ENCODE assay signal across 8 cellular contexts in genomic region chr16:56931253-56931768, GRCh38. TPM values are rescaled to one million over a fixed set of nuclear protein-coding genes. Genes with fewer than 3 reads are reported as not detected.
DNase-seq lines count a peak whose midpoint lies in the region; ATAC-seq, FAIRE-seq and TF ChIP-seq lines count a peak whose summit lies in the region.

No MANE protein-coding gene starts in this region.

- no peaks in the 10 kb centered on the region for H3K27me3 ChIP-seq in H7 (ENCODE audit: control insufficient read depth, insufficient read depth, low read length)
- H3K27me3 ChIP-seq in K562 (ENCODE audit: control insufficient read depth in 2 of 2, insufficient read depth in 2 of 2, low read length in 2 of 2), result no peaks in the 10 kb centered on the region
- H3K27me3 ChIP-seq in HepG2 (ENCODE audit: control insufficient read depth in 1 of 2, insufficient read depth in 2 of 2, low read length in 2 of 2), result no peaks in the 10 kb centered on the region; a peak in 1 of 5 replicates
- no peaks in the 10 kb centered on the region for H3K27me3 ChIP-seq in tibial artery

- FAIRE-seq in K562 (lab: Jason Lieb, UNC), result peak; percentile 40
- no peak for FAIRE-seq in HepG2 (lab: Jason Lieb, UNC)

- peak; percentile 70 for DNase-seq in DMS53 (lab: John Stamatoyannopoulos, UW)
- no peak for DNase-seq in DMS53 treated with DMSO at 0.1 percent for 48 hours (lab: John Stamatoyannopoulos, UW; ENCODE audit: unreplicated experiment)
- DNase-seq in H7, result peak; percentile 57
- DNase-seq in LNCaP clone FGC (ENCODE audit: low read depth), result no peak
- DNase-seq in K562 (ENCODE audit: extremely low read depth in 1 of 4, low spot score in 3 of 4), result peak in 1 of 4 experiments; percentile 23
- DNase-seq in HepG2 (ENCODE audit: low spot score), result no peak
- DNase-seq in tibial artery, result peak in 1 of 2 donors; percentile 31
- DNase-seq in NCI-H1694 treated with DMSO at 0.1 percent for 48 hours (lab: John Stamatoyannopoulos, UW), result no peak

- H3K4me3 ChIP-seq in H7 (ENCODE audit: insufficient read depth, low read depth, low read length) (peak overlapping the region; percentile 45), LNCaP clone FGC (ENCODE audit: low read depth, low read length) (peak overlapping the region; percentile 96), K562 (peak overlapping the region; percentile 95), HepG2 (replicated peaks in 1 of 3; ENCODE audit: insufficient read depth in 1 of 3, low read depth in 2 of 3, low read length in 3 of 3) (peak overlapping the region; percentile 56 to 94 (median 58); a peak in 5 of 6 replicates), tibial artery (peak overlapping the region; percentile 64 to 97)

- 40% methylated on average over 18 of the region's 18 CpGs for WGBS in K562 (ENCODE audit: insufficient coverage, low coverage, missing lambda C conversion rate)
- WGBS in HepG2 (ENCODE audit: low lambda C conversion rate), result 57% methylated on average over 18 of the region's 18 CpGs

- H2AFZ ChIP-seq in K562 (ENCODE audit: low read depth, low read length), result peak overlapping the region; percentile 88
- no peak overlapping the region for H2AFZ ChIP-seq in HepG2 (ENCODE audit: low read length)

- no peak for TF ChIP-seq POLR2A in K562 (conservative IDR thresholded peaks at IDR 0.05)
- no peak for TF ChIP-seq POLR2A in HepG2 (IDR thresholded peaks at IDR 0.05; ENCODE audit: insufficient read depth in 1 of 2, low read depth in 2 of 2, low read length in 2 of 2)

- no peaks in the 10 kb centered on the region for H3K9me1 ChIP-seq in K562 (ENCODE audit: control insufficient read depth, insufficient read depth, low read length)

- POLR2A ChIA-PET in K562 (lab: Yijun Ruan, JAX), result interaction anchor here (0.6 to 6.1 kb wide), 26 partner anchors 12 to 698 kb away, joined by 3 to 102 read pairs (median 4); no protein-coding TSS in a partner anchor
- POLR2A ChIA-PET in HepG2 (lab: Yijun Ruan, JAX), result interaction anchor here (0.5 to 8.3 kb wide), 44 partner anchors 10 to 324 kb away, joined by 3 to 232 read pairs (median 4); partner anchors contain the start of genes MT2A and NLRC5

- ATAC-seq in K562 (no peak), HepG2 (no peak)

- H3K27ac ChIP-seq in K562 (ENCODE audit: extremely low read depth, low read depth, low read length), result peak overlapping the region; percentile 91
- peak overlapping the region; percentile 80 for H3K27ac ChIP-seq in HepG2 (ENCODE audit: extremely low read length, insufficient read depth, low read length)
- peak overlapping the region; percentile 94 to 99 for H3K27ac ChIP-seq in tibial artery

- H3K4me1 ChIP-seq in K562 (replicated peaks in 1 of 2; ENCODE audit: control insufficient read depth in 2 of 2, insufficient read depth in 2 of 2, low read length in 2 of 2) (peaks cover 17 to 22% of the 10 kb centered on the region in 2 experiments; a peak in 4 of 5 replicates), HepG2 (ENCODE audit: insufficient read depth, low read length) (peaks cover 38% of the 10 kb centered on the region), tibial artery (peaks cover 0 to 42% (median 23%) of the 10 kb centered on the region in 4 donors)

- H3K36me3 ChIP-seq in H7 (replicated peaks; ENCODE audit: control insufficient read depth, insufficient read depth, low read length) (peaks cover 3% of the 10 kb centered on the region; the same call in 1 of the 2 replicates), K562 (ENCODE audit: control insufficient read depth, insufficient read depth, low read length) (peaks cover 26% of the 10 kb centered on the region; the same call in 2 of the 3 replicates), HepG2 (replicated peaks in 1 of 2; ENCODE audit: control insufficient read depth in 1 of 2, insufficient read depth in 2 of 2, low read length in 2 of 2) (peaks cover 1 to 24% of the 10 kb centered on the region in 2 experiments; a peak in 3 of 5 replicates), tibial artery (peaks cover 8 to 14% (median 14%) of the 10 kb centered on the region in 3 donors)

- intact Hi-C loops in K562 (cut with micrococcal nuclease) (loop anchor here (5.0 kb wide), 1 partner anchor 59 kb away; no protein-coding TSS in a partner anchor), HepG2 (cut with micrococcal nuclease; ENCODE audit: unreplicated experiment) (loop anchor here (5.0 kb wide), 2 partner anchors 59 to 119 kb away; no protein-coding TSS in a partner anchor), tibial artery (cut with DNase I; ENCODE audit: low total_unique reads) (loop anchor here (5.0 kb wide), 1 partner anchor 56 kb away; the partner anchor contains the start of gene NLRC5)

- peaks cover 43% of the 10 kb centered on the region for H3K79me2 ChIP-seq in K562 (ENCODE audit: control insufficient read depth, insufficient read depth, low read length)
- H3K79me2 ChIP-seq in HepG2 (ENCODE audit: insufficient read depth, low read length), result peaks cover 42% of the 10 kb centered on the region

- no peak for TF ChIP-seq RAD21 in K562 (CRISPR knock-in tag; conservative IDR thresholded peaks at IDR 0.05 in 1 of 2, IDR thresholded peaks at IDR 0.05 in 1 of 2)
- TF ChIP-seq RAD21 in HepG2 (CRISPR knock-in tag; IDR thresholded peaks at IDR 0.05), result 0 out of 2 replicates have a peak, but pooled peaks have one; percentile 9

- TF ChIP-seq EP300 in K562 (IDR thresholded peaks at IDR 0.05; ENCODE audit: low read length) (no peak), HepG2 (IDR thresholded peaks at IDR 0.05; ENCODE audit: low read depth in 2 of 2, low read length in 2 of 2) (no peak), HepG2 (CRISPR knock-in tag; IDR thresholded peaks at IDR 0.05; ENCODE audit: borderline replicate concordance) (no peak; the same call in 1 of the 2 replicates)

- H3K4me2 ChIP-seq in K562 (ENCODE audit: insufficient read depth, low read length) (peak overlapping the region; percentile 98), HepG2 (ENCODE audit: low read depth, low read length) (peak overlapping the region; percentile 94)

- peaks cover 18% of the 10 kb centered on the region; the same call in 1 of the 2 replicates for H4K20me1 ChIP-seq in K562 (replicated peaks; ENCODE audit: control insufficient read depth, insufficient read depth, low read length)
- H4K20me1 ChIP-seq in HepG2 (ENCODE audit: insufficient read depth, low read length), result peaks cover 39% of the 10 kb centered on the region

- H3K9ac ChIP-seq in K562 (ENCODE audit: insufficient read depth in 1 of 2, low read depth in 2 of 2, low read length in 2 of 2), result peak overlapping the region; percentile 91 to 97
- peak overlapping the region; percentile 92 for H3K9ac ChIP-seq in HepG2 (ENCODE audit: insufficient read depth, low read depth, low read length)

- in situ Hi-C loops in K562 (cut with MboI), result no loop called here
- in situ Hi-C loops in HepG2 (cut with HindIII; ENCODE audit: extremely low pct_ligation_motif_present, low pct_unique_long_range_greater_than_20kb), result no loop called here

- TSS peak; percentile 97 for BruUV-seq in K562 (replicated peaks; lab: Mats Ljungman, UMichigan)
- TSS peak; percentile 98 for BruUV-seq in HepG2 (replicated peaks; lab: Mats Ljungman, UMichigan)

- TF ChIP-seq CTCF in LNCaP clone FGC (IDR thresholded peaks at IDR 0.05; ENCODE audit: control insufficient read depth, extremely low read depth, insufficient read depth) (no peak), K562 (IDR thresholded peaks at IDR 0.05 in 2 of 3, conservative IDR thresholded peaks at IDR 0.05 in 1 of 3; ENCODE audit: insufficient read depth in 2 of 3, low read depth in 1 of 3, low read length in 3 of 3) (no peak), HepG2 (CRISPR knock-in tag; IDR thresholded peaks at IDR 0.05) (no peak), tibial artery (IDR thresholded peaks at IDR 0.05) (no peak)

- H3K9me3 ChIP-seq in K562 (replicated peaks; ENCODE audit: control insufficient read depth, insufficient read depth, low read depth, low read length), result no peaks in the 10 kb centered on the region
- H3K9me3 ChIP-seq in HepG2 (ENCODE audit: low read length), result no peaks in the 10 kb centered on the region
- no peaks in the 10 kb centered on the region for H3K9me3 ChIP-seq in tibial artery

- CTCF ChIA-PET in K562 (lab: Yijun Ruan, JAX; ENCODE audit: low intra/inter-chr PET ratio), result no interaction called here
- CTCF ChIA-PET in HepG2 (lab: Yijun Ruan, JAX; ENCODE audit: low intra/inter-chr PET ratio, low total read pairs), result no interaction called here

RNA-seq across cellular contexts. Expression of gene HERPUD1, which starts 0.6 kb away (rescaled TPM):
- total RNA-seq in H7 (2014; rRNA removed; shearing (Covaris generic)), result 27.1 and 30.1 TPM in 2 replicates
- total RNA-seq in K562 (2011; cell fraction: chromatin; rRNA removed; ENCODE audit: low replicate concordance), result 163 and 256 TPM in 2 replicates
- 127 and 147 TPM in 2 replicates for total RNA-seq in K562 (2011; cell fraction: nucleolus; rRNA removed)
- 170 and 203 TPM in 2 replicates for total RNA-seq in K562 (2011; cell fraction: nucleoplasm; rRNA removed)
- total RNA-seq in K562 (2014; rRNA removed) (25.8 and 26.8 TPM in 2 replicates), K562 (2014; rRNA removed; fragmentation: Illumina TruSeq; extraction: Trizol) (49.3 and 65.4 TPM in 2 replicates), K562 (2015; rRNA removed; fragmentation: Illumina TruSeq; extraction: Trizol) (18.1 and 19.2 TPM in 2 replicates), K562 (2021) (54.4 and 60.7 TPM in 2 replicates), HepG2 (2016; rRNA removed; fragmentation: Illumina TruSeq; extraction: Trizol) (65.3 and 96.2 TPM in 2 replicates)
- polyA plus RNA-seq in K562 (2011; rRNA removed) (50.0 and 90.9 TPM in 2 replicates), K562 (2014; fragmentation: Illumina TruSeq; extraction: Trizol) (57.8 and 60.7 TPM in 2 replicates), K562 (2014; fragmentation: Nextera tagmentation; extraction: Ambion mirVana) (10 to 100 TPM; 14.2 to 17.8 TPM), K562 (2014; rRNA removed) (32.0 and 37.4 TPM in 2 replicates), HepG2 (2011; rRNA removed) (311 and 323 TPM in 2 replicates)
- polyA plus RNA-seq in K562 (2011; cell fraction: cytosol; rRNA removed), result 36.4 and 59.0 TPM in 2 replicates
- polyA plus RNA-seq in K562 (2011; cell fraction: nucleus; rRNA removed), result 92.5 and 115 TPM in 2 replicates
- 28.0 and 112 TPM in 2 replicates for polyA plus RNA-seq in K562 (2012)
- polyA minus RNA-seq in K562 (2011; rRNA and poly(A)+ RNA removed), result 49.2 and 70.6 TPM in 2 replicates
- polyA minus RNA-seq in K562 (2011; cell fraction: cytosol; rRNA and poly(A)+ RNA removed), result 36.1 and 42.5 TPM in 2 replicates
- 36.1 and 75.2 TPM in 2 replicates for polyA minus RNA-seq in K562 (2011; cell fraction: nucleus; rRNA and poly(A)+ RNA removed)
- total RNA-seq in HepG2 (2016; cell fraction: cytosol; rRNA removed; fragmentation: Illumina TruSeq; extraction: Trizol; ENCODE audit: low read depth), result 30.1 and 30.9 TPM in 2 replicates
- 63.9 and 93.3 TPM in 2 replicates for total RNA-seq in HepG2 (2016; cell fraction: insoluble cytoplasmic fraction; rRNA removed; fragmentation: Illumina TruSeq; extraction: Trizol)
- 64.8 and 86.4 TPM in 2 replicates for total RNA-seq in HepG2 (2016; cell fraction: membrane; rRNA removed; fragmentation: Illumina TruSeq; extraction: Trizol)
- total RNA-seq in HepG2 (2016; cell fraction: nucleus; rRNA removed; fragmentation: Illumina TruSeq; extraction: Trizol), result 133 and 155 TPM in 2 replicates
- polyA plus RNA-seq in HepG2 (2011; cell fraction: cytosol; rRNA removed), result 179 and 230 TPM in 2 replicates
- 192 and 208 TPM in 2 replicates for polyA plus RNA-seq in HepG2 (2011; cell fraction: nucleus; rRNA removed)
- 165 and 190 TPM in 2 replicates for polyA plus RNA-seq in HepG2 (2012)
- 33.0 and 44.6 TPM in 2 replicates for polyA plus RNA-seq in HepG2 (2016; cell fraction: cytosol; fragmentation: Illumina TruSeq; extraction: Trizol; ENCODE audit: low read depth)
- polyA plus RNA-seq in HepG2 (2016; cell fraction: insoluble cytoplasmic fraction; fragmentation: Illumina TruSeq; extraction: Trizol; ENCODE audit: low read depth), result 80.1 and 93.2 TPM in 2 replicates
- 58.1 and 78.2 TPM in 2 replicates for polyA plus RNA-seq in HepG2 (2016; cell fraction: membrane; fragmentation: Illumina TruSeq; extraction: Trizol; ENCODE audit: low read depth)
- polyA plus RNA-seq in HepG2 (2016; cell fraction: nucleus; fragmentation: Illumina TruSeq; extraction: Trizol; ENCODE audit: insufficient read depth, low read depth), result 216 and 231 TPM in 2 replicates
- 206 and 472 TPM in 2 replicates for polyA minus RNA-seq in HepG2 (2011; rRNA and poly(A)+ RNA removed; ENCODE audit: low replicate concordance)
- 126 and 139 TPM in 2 replicates for polyA minus RNA-seq in HepG2 (2011; cell fraction: cytosol; rRNA and poly(A)+ RNA removed)
- polyA minus RNA-seq in HepG2 (2011; cell fraction: nucleus; rRNA and poly(A)+ RNA removed), result 287 and 365 TPM in 2 replicates

RNA-seq across cellular contexts. Expression of gene CETP, which starts 30.4 kb away (rescaled TPM):
- not detected in 2 replicates for total RNA-seq in H7 (2014; rRNA removed; shearing (Covaris generic))
- 0.37 TPM in 1 of 2 replicates, not detected in the other for total RNA-seq in K562 (2011; cell fraction: chromatin; rRNA removed; ENCODE audit: low replicate concordance)
- total RNA-seq in K562 (2011; cell fraction: nucleolus; rRNA removed), result 0.17 TPM in 1 of 2 replicates, not detected in the other
- total RNA-seq in K562 (2011; cell fraction: nucleoplasm; rRNA removed), result not detected in 2 replicates
- total RNA-seq in K562 (2014; rRNA removed), result not detected in 2 replicates
- total RNA-seq in K562 (2014; rRNA removed; fragmentation: Illumina TruSeq; extraction: Trizol), result not detected in 2 replicates
- total RNA-seq in K562 (2015; rRNA removed; fragmentation: Illumina TruSeq; extraction: Trizol), result not detected in 2 replicates
- total RNA-seq in K562 (2021), result not detected in 2 replicates
- 0.05 TPM in 1 of 2 replicates, not detected in the other for polyA plus RNA-seq in K562 (2011; rRNA removed)
- 0.06 TPM in 1 of 2 replicates, not detected in the other for polyA plus RNA-seq in K562 (2011; cell fraction: cytosol; rRNA removed)
- polyA plus RNA-seq in K562 (2011; cell fraction: nucleus; rRNA removed), result 0.06 and 0.30 TPM in 2 replicates
- polyA plus RNA-seq in K562 (2012), result 0.06 TPM in 1 of 2 replicates, not detected in the other
- polyA plus RNA-seq in K562 (2014; fragmentation: Illumina TruSeq; extraction: Trizol), result not detected in 2 replicates
- polyA plus RNA-seq in K562 (2014; fragmentation: Nextera tagmentation; extraction: Ambion mirVana), result under 1 TPM in 1 of 2 experiments, not detected in 1; 0.07 TPM
- polyA plus RNA-seq in K562 (2014; rRNA removed), result 0.11 TPM in 1 of 2 replicates, not detected in the other
- not detected in 2 replicates for polyA minus RNA-seq in K562 (2011; rRNA and poly(A)+ RNA removed)
- not detected in 2 replicates for polyA minus RNA-seq in K562 (2011; cell fraction: cytosol; rRNA and poly(A)+ RNA removed)
- polyA minus RNA-seq in K562 (2011; cell fraction: nucleus; rRNA and poly(A)+ RNA removed), result not detected in 2 replicates
- total RNA-seq in HepG2 (2016; rRNA removed; fragmentation: Illumina TruSeq; extraction: Trizol), result 0.31 TPM in 1 of 2 replicates, not detected in the other
- not detected in 2 replicates for total RNA-seq in HepG2 (2016; cell fraction: cytosol; rRNA removed; fragmentation: Illumina TruSeq; extraction: Trizol; ENCODE audit: low read depth)
- total RNA-seq in HepG2 (2016; cell fraction: insoluble cytoplasmic fraction; rRNA removed; fragmentation: Illumina TruSeq; extraction: Trizol), result 0.17 TPM in 1 of 2 replicates, not detected in the other
- total RNA-seq in HepG2 (2016; cell fraction: membrane; rRNA removed; fragmentation: Illumina TruSeq; extraction: Trizol), result 0.14 and 0.25 TPM in 2 replicates
- 0.28 TPM in 2 replicates for total RNA-seq in HepG2 (2016; cell fraction: nucleus; rRNA removed; fragmentation: Illumina TruSeq; extraction: Trizol)
- 9.8 and 15.7 TPM in 2 replicates for polyA plus RNA-seq in HepG2 (2011; rRNA removed)
- polyA plus RNA-seq in HepG2 (2011; cell fraction: cytosol; rRNA removed), result 7.5 and 11.8 TPM in 2 replicates
- 8.6 and 9.0 TPM in 2 replicates for polyA plus RNA-seq in HepG2 (2011; cell fraction: nucleus; rRNA removed)
- 1.5 and 3.1 TPM in 2 replicates for polyA plus RNA-seq in HepG2 (2012)
- polyA plus RNA-seq in HepG2 (2016; cell fraction: cytosol; fragmentation: Illumina TruSeq; extraction: Trizol; ENCODE audit: low read depth), result 0.25 and 0.33 TPM in 2 replicates
- 0.32 and 0.36 TPM in 2 replicates for polyA plus RNA-seq in HepG2 (2016; cell fraction: insoluble cytoplasmic fraction; fragmentation: Illumina TruSeq; extraction: Trizol; ENCODE audit: low read depth)
- polyA plus RNA-seq in HepG2 (2016; cell fraction: membrane; fragmentation: Illumina TruSeq; extraction: Trizol; ENCODE audit: low read depth), result 0.11 and 0.17 TPM in 2 replicates
- 0.56 and 0.62 TPM in 2 replicates for polyA plus RNA-seq in HepG2 (2016; cell fraction: nucleus; fragmentation: Illumina TruSeq; extraction: Trizol; ENCODE audit: insufficient read depth, low read depth)
- 0.07 and 7.1 TPM in 2 replicates for polyA minus RNA-seq in HepG2 (2011; rRNA and poly(A)+ RNA removed; ENCODE audit: low replicate concordance)
- 2.1 and 4.2 TPM in 2 replicates for polyA minus RNA-seq in HepG2 (2011; cell fraction: cytosol; rRNA and poly(A)+ RNA removed)
- 1.5 and 2.5 TPM in 2 replicates for polyA minus RNA-seq in HepG2 (2011; cell fraction: nucleus; rRNA and poly(A)+ RNA removed)

RNA-seq across cellular contexts. Expression of gene NLRC5, which starts 58.0 kb away (rescaled TPM):
- total RNA-seq in H7 (2014; rRNA removed; shearing (Covaris generic)), result 0.80 and 0.85 TPM in 2 replicates
- 0.30 TPM in 1 of 2 replicates, not detected in the other for total RNA-seq in K562 (2011; cell fraction: chromatin; rRNA removed; ENCODE audit: low replicate concordance)
- total RNA-seq in K562 (2011; cell fraction: nucleolus; rRNA removed), result 0.26 and 1.0 TPM in 2 replicates
- total RNA-seq in K562 (2011; cell fraction: nucleoplasm; rRNA removed), result not detected in 2 replicates
- total RNA-seq in K562 (2014; rRNA removed), result 0.59 TPM in 1 of 2 replicates, not detected in the other
- 0.06 TPM in 1 of 2 replicates, not detected in the other for total RNA-seq in K562 (2014; rRNA removed; fragmentation: Illumina TruSeq; extraction: Trizol)
- total RNA-seq in K562 (2015; rRNA removed; fragmentation: Illumina TruSeq; extraction: Trizol), result not detected in 2 replicates
- 0.71 and 0.89 TPM in 2 replicates for total RNA-seq in K562 (2021)
- 0.26 TPM in 1 of 2 replicates, not detected in the other for polyA plus RNA-seq in K562 (2011; rRNA removed)
- polyA plus RNA-seq in K562 (2011; cell fraction: cytosol; rRNA removed), result 0.03 TPM in 1 of 2 replicates, not detected in the other
- polyA plus RNA-seq in K562 (2011; cell fraction: nucleus; rRNA removed), result 0.11 and 0.18 TPM in 2 replicates
- polyA plus RNA-seq in K562 (2012), result 0.12 and 0.29 TPM in 2 replicates
- not detected in 2 replicates for polyA plus RNA-seq in K562 (2014; fragmentation: Illumina TruSeq; extraction: Trizol)
- polyA plus RNA-seq in K562 (2014; fragmentation: Nextera tagmentation; extraction: Ambion mirVana), result not detected
- not detected in 2 replicates for polyA plus RNA-seq in K562 (2014; rRNA removed)
- polyA minus RNA-seq in K562 (2011; rRNA and poly(A)+ RNA removed), result 0.42 TPM in 1 of 2 replicates, not detected in the other
- 1.2 TPM in 1 of 2 replicates, not detected in the other for polyA minus RNA-seq in K562 (2011; cell fraction: cytosol; rRNA and poly(A)+ RNA removed)
- 0.94 TPM in 1 of 2 replicates, not detected in the other for polyA minus RNA-seq in K562 (2011; cell fraction: nucleus; rRNA and poly(A)+ RNA removed)
- total RNA-seq in HepG2 (2016; rRNA removed; fragmentation: Illumina TruSeq; extraction: Trizol), result 3.1 and 6.3 TPM in 2 replicates
- 1.8 and 4.8 TPM in 2 replicates for total RNA-seq in HepG2 (2016; cell fraction: cytosol; rRNA removed; fragmentation: Illumina TruSeq; extraction: Trizol; ENCODE audit: low read depth)
- 3.7 and 4.8 TPM in 2 replicates for total RNA-seq in HepG2 (2016; cell fraction: insoluble cytoplasmic fraction; rRNA removed; fragmentation: Illumina TruSeq; extraction: Trizol)
- total RNA-seq in HepG2 (2016; cell fraction: membrane; rRNA removed; fragmentation: Illumina TruSeq; extraction: Trizol), result 2.8 and 2.9 TPM in 2 replicates
- 12.6 and 13.0 TPM in 2 replicates for total RNA-seq in HepG2 (2016; cell fraction: nucleus; rRNA removed; fragmentation: Illumina TruSeq; extraction: Trizol)
- 12.7 and 15.7 TPM in 2 replicates for polyA plus RNA-seq in HepG2 (2011; rRNA removed)
- 4.5 and 4.8 TPM in 2 replicates for polyA plus RNA-seq in HepG2 (2011; cell fraction: cytosol; rRNA removed)
- 114 and 130 TPM in 2 replicates for polyA plus RNA-seq in HepG2 (2011; cell fraction: nucleus; rRNA removed)
- 3.8 and 11.3 TPM in 2 replicates for polyA plus RNA-seq in HepG2 (2012)
- polyA plus RNA-seq in HepG2 (2016; cell fraction: cytosol; fragmentation: Illumina TruSeq; extraction: Trizol; ENCODE audit: low read depth), result 0.85 and 0.96 TPM in 2 replicates
- polyA plus RNA-seq in HepG2 (2016; cell fraction: insoluble cytoplasmic fraction; fragmentation: Illumina TruSeq; extraction: Trizol; ENCODE audit: low read depth), result 3.1 and 3.4 TPM in 2 replicates
- polyA plus RNA-seq in HepG2 (2016; cell fraction: membrane; fragmentation: Illumina TruSeq; extraction: Trizol; ENCODE audit: low read depth), result 2.0 and 2.8 TPM in 2 replicates
- 16.8 and 24.4 TPM in 2 replicates for polyA plus RNA-seq in HepG2 (2016; cell fraction: nucleus; fragmentation: Illumina TruSeq; extraction: Trizol; ENCODE audit: insufficient read depth, low read depth)
- 21.4 and 102 TPM in 2 replicates for polyA minus RNA-seq in HepG2 (2011; rRNA and poly(A)+ RNA removed; ENCODE audit: low replicate concordance)
- 4.4 and 4.9 TPM in 2 replicates for polyA minus RNA-seq in HepG2 (2011; cell fraction: cytosol; rRNA and poly(A)+ RNA removed)
- polyA minus RNA-seq in HepG2 (2011; cell fraction: nucleus; rRNA and poly(A)+ RNA removed), result 33.9 and 46.2 TPM in 2 replicates

Comparison
In these comparisons a context has a peak if more than half of its experiments do, and no peak if none do; other contexts are left out.
1. DNase-seq: peak in DMS53 (single experiment) and H7 (single experiment); none in DMS53 treated with DMSO at 0.1 percent for 48 hours (single experiment), LNCaP clone FGC (single experiment), HepG2 (single experiment) and NCI-H1694 treated with DMSO at 0.1 percent for 48 hours (single experiment).
2. H3K4me3 ChIP-seq: peak in every context shown above with its lines; median percentile 96 in LNCaP clone FGC; 95 in K562; 80 in tibial artery; 58 in HepG2; 45 in H7.
3. Peak in every context shown above with its lines, with median percentiles within 50 percentile points of each other: H3K27ac ChIP-seq.